In the genomic region with DNA sequence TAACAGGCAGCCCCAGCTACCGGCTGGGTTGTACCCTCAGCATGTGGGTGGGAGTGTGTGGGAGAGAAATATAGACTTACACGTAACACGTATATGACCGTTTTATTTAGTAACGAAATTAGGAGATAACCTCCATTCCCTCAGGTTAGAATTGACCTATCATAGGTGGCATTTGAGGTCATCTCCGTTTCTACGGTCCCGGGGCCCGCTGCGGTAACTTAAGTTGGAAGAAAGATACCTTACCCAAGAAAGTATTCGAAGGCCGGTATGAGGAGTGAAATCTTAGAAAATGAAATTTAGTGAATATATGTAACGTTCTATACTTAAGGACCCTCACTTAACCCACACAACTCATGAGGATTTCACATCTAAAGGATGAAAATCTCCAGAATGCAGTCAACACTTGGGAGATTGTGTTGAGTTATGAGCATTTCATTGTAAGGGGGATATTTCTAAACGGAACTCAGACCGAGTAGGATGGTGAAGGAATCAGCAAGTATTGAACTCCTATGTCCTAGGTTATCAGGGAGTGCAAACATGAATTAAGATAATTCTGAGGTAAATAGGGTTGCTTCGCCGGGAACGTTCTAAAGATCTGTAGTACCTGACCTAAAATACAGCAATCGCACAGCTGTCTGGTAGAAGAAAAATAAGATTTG, we compare ENCODE assay signal across 8 cellular contexts. TPM values are rescaled to one million over a fixed set of nuclear protein-coding genes. Genes with fewer than 3 reads are reported as not detected.
DNase-seq lines count a peak whose midpoint lies in the region; ATAC-seq and TF ChIP-seq lines count a peak whose summit lies in the region.

No MANE protein-coding gene starts in this region.

- H3F3A ChIP-seq in OCI-LY1 (ENCODE audit: insufficient read depth, low read length) = no peaks in the 10 kb centered on the region; the same call in 1 of the 2 replicates

- no peaks in the 10 kb centered on the region for H3K36me3 ChIP-seq in H7 (replicated peaks; ENCODE audit: control insufficient read depth, insufficient read depth, low read length)
- peaks cover 38% of the 10 kb centered on the region for H3K36me3 ChIP-seq in OCI-LY1 (ENCODE audit: insufficient read depth, low read length)
- H3K36me3 ChIP-seq in mucosa of stomach (ENCODE audit: control insufficient read depth, insufficient read depth, low read length) = no peaks in the 10 kb centered on the region

- H3K4me1 ChIP-seq in OCI-LY1 (ENCODE audit: insufficient read depth, low read length, severe bottlenecking) (peaks cover 40% of the 10 kb centered on the region), mucosa of stomach (ENCODE audit: control insufficient read depth, insufficient read depth, low read length) (no peaks in the 10 kb centered on the region)

- H2AFZ ChIP-seq in OCI-LY1 (ENCODE audit: low read length) = no peak overlapping the region

- no peaks in the 10 kb centered on the region for H3K9me2 ChIP-seq in OCI-LY1 (ENCODE audit: low read depth, low read length)

- peak overlapping the region; percentile 77 for H3K9ac ChIP-seq in OCI-LY1 (ENCODE audit: low read length)
- peak overlapping the region; percentile 81 for H3K9ac ChIP-seq in mucosa of stomach (ENCODE audit: low read length)

- H3K79me2 ChIP-seq in OCI-LY1 (ENCODE audit: insufficient read depth, low read length) = peaks cover 68% of the 10 kb centered on the region

- 0 out of 2 replicates have a peak, but pooled peaks cover 2% of the 10 kb centered on the region for H3K9me3 ChIP-seq in OCI-LY1 (ENCODE audit: low read length)
- H3K9me3 ChIP-seq in mucosa of stomach (ENCODE audit: control insufficient read depth, low read length) = no peaks in the 10 kb centered on the region

- H3K4me2 ChIP-seq in OCI-LY1 (ENCODE audit: low read length) = peak overlapping the region; percentile 88

- H3K27ac ChIP-seq in OCI-LY1 (ENCODE audit: low read depth, low read length, poor library complexity, severe bottlenecking) (peak overlapping the region; percentile 99), caudate nucleus (ENCODE audit: low read depth, low read length) (peak overlapping the region; percentile 99)

- DNase-seq in NCI-H748 treated with DMSO at 0.1 percent for 48 hours (lab: John Stamatoyannopoulos, UW) (peak; percentile 39), NCI-H748 (lab: John Stamatoyannopoulos, UW; ENCODE audit: unreplicated experiment) (no peak), H7 (no peak), caudate nucleus (lab: John Stamatoyannopoulos, UW) (peak in 5 of 61 donors; percentile 8 to 42 (median 31)), MV-4-11 (lab: John Stamatoyannopoulos, UW) (no peak)

- peak overlapping the region; percentile 78 for H3K4me3 ChIP-seq in H7 (ENCODE audit: insufficient read depth, low read depth, low read length)
- H3K4me3 ChIP-seq in OCI-LY1 (ENCODE audit: low read depth, low read length, poor library complexity, severe bottlenecking) = peak overlapping the region; percentile 70
- peak overlapping the region; percentile 68 for H3K4me3 ChIP-seq in mucosa of stomach (ENCODE audit: low read length)

- ATAC-seq in GM18870 (IDR thresholded peaks at IDR 0.05; ENCODE audit: unreplicated experiment) = no peak

- H3K27me3 ChIP-seq in H7 (ENCODE audit: control insufficient read depth, insufficient read depth, low read length) (no peaks in the 10 kb centered on the region), OCI-LY1 (ENCODE audit: insufficient read depth, low read length) (no peaks in the 10 kb centered on the region), mucosa of stomach (ENCODE audit: control insufficient read depth, insufficient read depth, low read length) (no peaks in the 10 kb centered on the region)

- no peak for TF ChIP-seq CTCF in OCI-LY1 (IDR thresholded peaks at IDR 0.05; ENCODE audit: low read length)

- no peaks in the 10 kb centered on the region for H4K20me1 ChIP-seq in OCI-LY1 (ENCODE audit: insufficient read depth, low read length)

RNA-seq across cellular contexts. Expression of gene CISD2, which starts 0.9 kb away (rescaled TPM):
- total RNA-seq in H7 (2014; rRNA removed; shearing (Covaris generic)) = 36.8 and 41.3 TPM in 2 replicates

RNA-seq across cellular contexts. Expression of gene UBE2D3, which starts 42.3 kb away (rescaled TPM):
- total RNA-seq in H7 (2014; rRNA removed; shearing (Covaris generic)) = 437 and 446 TPM in 2 replicates
